In genomic region chr1:241847796-241848668, GRCh38 we compare ENCODE assay signal across 8 cellular contexts. TPM values are rescaled to one million over a fixed set of nuclear protein-coding genes. Genes with fewer than 3 reads are reported as not detected.
DNase-seq lines count a peak whose midpoint lies in the region; ATAC-seq and TF ChIP-seq lines count a peak whose summit lies in the region.

Gene EXO1 (plus strand): TSS chr1:241848204. CDS start chr1:241850426, 2,222 bp downstream.

- no peaks in the 10 kb centered on the region for H3F3A ChIP-seq in smooth muscle cell (ENCODE audit: low read depth)

- peak within 1 kb of the TSS; percentile 87 for H3K4me2 ChIP-seq in smooth muscle cell

- POLR2A ChIA-PET in AG04450 (lab: Yijun Ruan, JAX): interaction anchor here (0.6 to 1.6 kb wide), 6 partner anchors 10 to 238 kb away, joined by 3 to 11 read pairs (median 4); partner anchors contain the start of genes CHML and OPN3

- H3K27ac ChIP-seq in AG04450 (ENCODE audit: low read depth, low read length) (peak within 1 kb of the TSS; percentile 100), VCaP (peak within 1 kb of the TSS; percentile 93), breast epithelium (peak within 1 kb of the TSS; percentile 97), smooth muscle cell (ENCODE audit: low read depth) (peak within 1 kb of the TSS; percentile 90)

- peak within 1 kb of the TSS; percentile 78 for H3K9ac ChIP-seq in smooth muscle cell (ENCODE audit: low read depth)

- CTCF ChIA-PET in AG04450 (lab: Charles Lee): interaction anchor here (0.6 to 2.6 kb wide), 10 partner anchors 9 to 256 kb away, joined by 3 to 22 read pairs (median 4); partner anchors contain the start of gene MAP1LC3C

- H3K9me3 ChIP-seq in AG04450 (ENCODE audit: control insufficient read depth, insufficient read depth, low read length): peaks cover 3% of the 10 kb centered on the region; the same call in 1 of the 2 replicates
- H3K9me3 ChIP-seq in breast epithelium: no peaks in the 10 kb centered on the region
- H3K9me3 ChIP-seq in smooth muscle cell (replicated peaks; ENCODE audit: low read depth): no peaks in the 10 kb centered on the region

- H3K27me3 ChIP-seq in AG04450 (ENCODE audit: control insufficient read depth, insufficient read depth, low read length): no peaks in the 10 kb centered on the region
- H3K27me3 ChIP-seq in breast epithelium: no peaks in the 10 kb centered on the region
- no peaks in the 10 kb centered on the region for H3K27me3 ChIP-seq in smooth muscle cell (ENCODE audit: low read depth)

- H3K36me3 ChIP-seq in breast epithelium (no peaks in the 10 kb centered on the region), smooth muscle cell (ENCODE audit: low read depth) (no peaks in the 10 kb centered on the region)

- 1% methylated on average over 68 of the region's 68 CpGs for WGBS in smooth muscle cell (ENCODE audit: low lambda C conversion rate)

- intact Hi-C loops in breast epithelium (cut with DNase I; ENCODE audit: low total_unique reads): no loop called here

- ATAC-seq in GM18868 (IDR thresholded peaks at IDR 0.05; ENCODE audit: unreplicated experiment) (peak; percentile 95), HG03108 (IDR thresholded peaks at IDR 0.05; ENCODE audit: unreplicated experiment) (peak; percentile 98)

- peaks cover 4 to 5% of the 10 kb centered on the region in 2 donors for H3K4me1 ChIP-seq in breast epithelium
- H3K4me1 ChIP-seq in smooth muscle cell (ENCODE audit: low read depth): peaks cover 8% of the 10 kb centered on the region

- peak within 1 kb of the TSS; percentile 99 for H2AFZ ChIP-seq in smooth muscle cell (ENCODE audit: low read depth)

- TF ChIP-seq POLR2A in breast epithelium (IDR thresholded peaks at IDR 0.05): no peak

- H4K20me1 ChIP-seq in smooth muscle cell (ENCODE audit: low read depth): no peaks in the 10 kb centered on the region

- no peaks in the 10 kb centered on the region for H3K79me2 ChIP-seq in smooth muscle cell (ENCODE audit: low read depth)

- H3K4me3 ChIP-seq in AG04450 (ENCODE audit: low read depth, low read length): peak within 1 kb of the TSS; percentile 90
- peak within 1 kb of the TSS; percentile 79 to 87 (median 85) for H3K4me3 ChIP-seq in breast epithelium
- H3K4me3 ChIP-seq in smooth muscle cell: peak within 1 kb of the TSS; percentile 83

- TF ChIP-seq CTCF in AG04450 (IDR thresholded peaks at IDR 0.05; ENCODE audit: low read depth, low read length): peak; percentile 37
- TF ChIP-seq CTCF in VCaP (conservative IDR thresholded peaks at IDR 0.05): peak; percentile 61
- no peak for TF ChIP-seq CTCF in breast epithelium (IDR thresholded peaks at IDR 0.05)
- TF ChIP-seq CTCF in smooth muscle cell (IDR thresholded peaks at IDR 0.05; ENCODE audit: borderline replicate concordance, insufficient read depth, poor library complexity, severe bottlenecking): peak; percentile 16

- DNase-seq in AG04450 (ENCODE audit: low read depth, low spot score) (peak; percentile 69), NCI-H2196 treated with DMSO at 0.1 percent for 48 hours (lab: John Stamatoyannopoulos, UW; ENCODE audit: unreplicated experiment) (peak; percentile 50), breast epithelium (ENCODE audit: low spot score in 2 of 2) (peak; percentile 66 to 75), iPS-NIHi11 (ENCODE audit: low spot score) (peak; percentile 96), smooth muscle cell (lab: John Stamatoyannopoulos, UW; ENCODE audit: unreplicated experiment) (peak; percentile 86)

RNA-seq across cellular contexts. Expression of gene EXO1, which starts in this region (rescaled TPM):
- 2.9 and 4.3 TPM in 2 replicates for polyA plus RNA-seq in AG04450 (2011; rRNA removed)
- 4.5 and 4.6 TPM in 2 replicates for polyA minus RNA-seq in AG04450 (2011; rRNA and poly(A)+ RNA removed)
- total RNA-seq in breast epithelium: under 1 TPM in 1 of 3 donors, not detected in 2; 0.16 TPM
- 10.5 and 11.0 TPM in 2 replicates for total RNA-seq in smooth muscle cell
- 3.8 and 7.5 TPM in 2 replicates for polyA plus RNA-seq in smooth muscle cell

Comparison
In these comparisons a context has a peak if more than half of its experiments do, and no peak if none do; other contexts are left out.
1. Peak in every context shown above with its lines: DNase-seq, ATAC-seq, H3K4me3 ChIP-seq and H3K27ac ChIP-seq.
2. Peak in DNase-seq, H3K4me3 ChIP-seq and H3K27ac ChIP-seq in breast epithelium; RNA of the gene not detected or under 1 TPM.
3. CTCF ChIP-seq: peak in AG04450 (single experiment), VCaP (single experiment) and smooth muscle cell (single experiment); none in breast epithelium (0 of 3).